Comparison of ENCODE assay signal across 22 cellular contexts in the genomic region with DNA sequence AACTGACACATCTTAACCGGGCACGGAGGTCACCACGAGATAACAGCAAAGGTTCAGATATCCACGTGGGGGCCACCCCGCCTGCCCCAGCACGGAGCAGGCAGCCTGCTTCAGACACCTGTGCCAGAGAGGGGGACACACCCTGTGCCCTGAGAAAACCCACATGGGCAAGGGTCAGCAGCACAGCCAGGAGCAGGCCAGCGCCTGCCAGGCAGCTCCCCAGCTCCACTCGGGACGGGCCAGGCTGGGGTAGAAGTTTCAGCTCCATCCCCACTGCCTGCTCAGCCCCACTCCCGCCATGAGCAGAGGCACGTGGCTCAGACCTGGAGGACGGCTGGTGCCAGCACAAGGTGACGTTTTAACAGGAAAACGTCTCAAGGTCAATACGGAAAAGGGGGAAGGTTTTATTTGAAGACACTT. TPM values are rescaled to one million over a fixed set of nuclear protein-coding genes. Genes with fewer than 3 reads are reported as not detected.
A peak's percentile ranks its signal among the peaks of the same experiment; 100 is the strongest.
DNase-seq lines count a peak whose midpoint lies in the region; ATAC-seq, FAIRE-seq and TF ChIP-seq lines count a peak whose summit lies in the region.
"Had no signal": no experiment of that assay in that cellular context is flagged by ENCODE, and none has a peak within 500 bp of the region (broad histone marks: within the 10 kb centered on the region; RNA-seq: fewer than 3 reads in every experiment).

No MANE protein-coding gene starts in this region.

- in situ Hi-C loops in GM13977 (cut with MboI; ENCODE audit: low pct_unique_long_range_greater_than_20kb, low sequenced_read_pairs, unreplicated experiment) = no loop called here

- peaks cover 0 to 58% (median 0%) of the 10 kb centered on the region in 3 donors for H3K36me3 Mint-ChIP-seq in naive thymus-derived CD8-positive, alpha-beta T cell

- TF ChIP-seq CTCF in Peyer's patch (IDR thresholded peaks at IDR 0.05) (peak in 1 of 6 experiments; percentile 33), body of pancreas (IDR thresholded peaks at IDR 0.05) (no peak), GM13977 (IDR thresholded peaks at IDR 0.05; ENCODE audit: extremely low read depth, insufficient read depth, missing control alignments) (no peak)

- H3K27me3 ChIP-seq in Peyer's patch (no peaks in the 10 kb centered on the region), body of pancreas (no peaks in the 10 kb centered on the region), small intestine (ENCODE audit: control insufficient read depth in 2 of 2, insufficient read depth in 2 of 2, low read length in 2 of 2) (no peaks in the 10 kb centered on the region)
- H3K27me3 ChIP-seq: gastrocnemius medialis had no signal

- H3K36me3 ChIP-seq in Peyer's patch (peaks cover 0 to 80% (median 0%) of the 10 kb centered on the region in 3 donors), body of pancreas (replicated peaks in 1 of 2; ENCODE audit: insufficient read depth in 1 of 2, low read depth in 2 of 2) (peaks cover 0 to 38% of the 10 kb centered on the region in 2 donors), small intestine (ENCODE audit: control insufficient read depth in 2 of 2, insufficient read depth in 2 of 2, low read length in 2 of 2) (peaks cover 13 to 21% of the 10 kb centered on the region in 2 donors)
- H3K36me3 ChIP-seq: gastrocnemius medialis had no signal

- H3K27ac Mint-ChIP-seq in naive thymus-derived CD8-positive, alpha-beta T cell = peak overlapping the region in 1 of 10 donors; percentile 53

- intact Hi-C loops in body of pancreas (cut with DNase I) = no loop called here

- WGBS in body of pancreas, 2 donors = 21 to 34% methylated on average over 14 to 15 of the region's 15 CpGs
- WGBS in small intestine, 3 donors = 21 to 59% (median 33%) methylated on average over 15 of the region's 15 CpGs

- no peak overlapping the region for H3K4me3 Mint-ChIP-seq in naive thymus-derived CD8-positive, alpha-beta T cell

- DNase-seq in Peyer's patch = peak in 2 of 3 donors; percentile 84 to 87
- peak in 3 of 4 donors; percentile 61 to 67 (median 66) for DNase-seq in body of pancreas
- DNase-seq in left lobe of liver (ENCODE audit: low spot score) = peak; percentile 77
- DNase-seq in small intestine = peak; percentile 94
- DNase-seq in naive thymus-derived CD8-positive, alpha-beta T cell = no peak
- DNase-seq in activated CD8-positive, alpha-beta memory T cell treated with anti-CD3 and anti-CD28 coated beads for 24 hours = no peak
- DNase-seq in GM13977 (ENCODE audit: low spot score) = no peak
- DNase-seq: activated CD4-positive, alpha-beta T cell treated with anti-CD3 and anti-CD28 coated beads, Interleukin-2, amount 50 U/mL, for 4 hours; activated CD4-positive, CD25-positive, alpha-beta regulatory T cell; activated gamma-delta T cell treated with Interleukin-2 at 50 U/mL for 16 hours; gastrocnemius medialis; IMR-90; NCI-H1092 treated with DMSO at 0.1 percent for 48 hours; NCI-H2029; NCI-H345; SHP77; stimulated activated CD4-positive, alpha-beta T cell treated with anti-CD3 and anti-CD28 coated beads, Interleukin-2, amount 100 ng/mL, for 48 hours; stimulated activated naive CD4-positive, alpha-beta T cell treated with Interleukin-2 at 50 U/mL for 16 hours; T-helper 9 cell had no signal

- H3K4me1 ChIP-seq in Peyer's patch = peaks cover 0 to 44% (median 3%) of the 10 kb centered on the region in 4 donors
- H3K4me1 ChIP-seq in body of pancreas = peaks cover 12% of the 10 kb centered on the region
- H3K4me1 ChIP-seq in small intestine (ENCODE audit: control insufficient read depth in 2 of 2, insufficient read depth in 1 of 2, low read depth in 1 of 2, low read length in 1 of 2) = peaks cover 0 to 8% of the 10 kb centered on the region in 2 donors
- H3K4me1 ChIP-seq: gastrocnemius medialis had no signal

- peaks cover 0 to 6% (median 5%) of the 10 kb centered on the region in 4 donors for H3K4me1 Mint-ChIP-seq in naive thymus-derived CD8-positive, alpha-beta T cell

- TF ChIP-seq POLR2A in Peyer's patch (IDR thresholded peaks at IDR 0.05) (peak in 1 of 2 donors; percentile 37), body of pancreas (IDR thresholded peaks at IDR 0.05) (no peak)

- no peak overlapping the region for H3K4me3 ChIP-seq in Peyer's patch
- no peak overlapping the region for H3K4me3 ChIP-seq in body of pancreas
- H3K4me3 ChIP-seq in small intestine (ENCODE audit: low read depth in 1 of 2, low read length in 2 of 2) = no peak overlapping the region
- H3K4me3 ChIP-seq: gastrocnemius medialis, lung had no signal

- H3K9me3 ChIP-seq in Peyer's patch = no peaks in the 10 kb centered on the region
- no peaks in the 10 kb centered on the region for H3K9me3 ChIP-seq in body of pancreas
- no peaks in the 10 kb centered on the region for H3K9me3 ChIP-seq in small intestine (ENCODE audit: control insufficient read depth, low read depth)
- H3K9me3 ChIP-seq: gastrocnemius medialis had no signal

- POLR2A ChIA-PET in naive thymus-derived CD8-positive, alpha-beta T cell (lab: Charles Lee) = interaction anchor here (0.6 kb wide), 1 partner anchor 16 kb away, joined by 3 read pairs; no protein-coding TSS in a partner anchor

- ATAC-seq in body of pancreas (peak; percentile 68), left lobe of liver (peak; percentile 57)
- ATAC-seq in naive thymus-derived CD8-positive, alpha-beta T cell = no peak
- ATAC-seq: gastrocnemius medialis had no signal

- H3K9me3 Mint-ChIP-seq in naive thymus-derived CD8-positive, alpha-beta T cell = no peaks in the 10 kb centered on the region

- H3K27me3 Mint-ChIP-seq in naive thymus-derived CD8-positive, alpha-beta T cell = no peaks in the 10 kb centered on the region

- H3K27ac ChIP-seq in Peyer's patch = peak overlapping the region in 3 of 4 donors; percentile 10 to 76 (median 52)
- peak overlapping the region in 3 of 4 donors; percentile 41 to 78 (median 69) for H3K27ac ChIP-seq in body of pancreas
- H3K27ac ChIP-seq in small intestine (ENCODE audit: low read depth in 1 of 2, low read length in 1 of 2) = peak overlapping the region; percentile 46 to 80
- H3K27ac ChIP-seq: gastrocnemius medialis had no signal

- FAIRE-seq in small intestine (lab: Jason Lieb, UNC) = no peak
- FAIRE-seq: colon, GM12891 had no signal

RNA-seq across cellular contexts. Expression of a gene that starts 22.2 kb away (rescaled TPM):
- 100 to 1,000 TPM in 3 of 4 donors, 10 to 100 TPM in 1; 87.2 to 182 (median 116) TPM for total RNA-seq in Peyer's patch
- 10 to 100 TPM; 35.5 to 42.8 TPM for total RNA-seq in body of pancreas
- total RNA-seq in left lobe of liver = 56.5 TPM
- polyA plus RNA-seq in small intestine = 10 to 100 TPM; 32.7 to 49.2 (median 39.8) TPM
- 10 to 100 TPM; 60.0 to 68.3 TPM for total RNA-seq in naive thymus-derived CD8-positive, alpha-beta T cell
- polyA plus RNA-seq in naive thymus-derived CD8-positive, alpha-beta T cell = 10 to 100 TPM in 1 of 3 donors, 1 to 10 TPM in 2; 7.3 to 25.4 (median 8.5) TPM

Comparison
In these comparisons a context has a peak if more than half of its experiments do, and no peak if none do; other contexts are left out.
1. DNase-seq: peak in Peyer's patch (2 of 3), body of pancreas (3 of 4), left lobe of liver (single experiment) and small intestine (single experiment); none in naive thymus-derived CD8-positive, alpha-beta T cell (0 of 10), activated CD8-positive, alpha-beta memory T cell treated with anti-CD3 and anti-CD28 coated beads for 24 hours (single experiment) and GM13977 (single experiment).
2. ATAC-seq: peak in body of pancreas (single experiment) and left lobe of liver (single experiment); none in naive thymus-derived CD8-positive, alpha-beta T cell (0 of 2).
3. Peak in every context shown above with its lines, with median percentiles within 50 percentile points of each other: H3K27ac ChIP-seq.